8 cellular contexts compared by ENCODE assay signal in the genomic region with DNA sequence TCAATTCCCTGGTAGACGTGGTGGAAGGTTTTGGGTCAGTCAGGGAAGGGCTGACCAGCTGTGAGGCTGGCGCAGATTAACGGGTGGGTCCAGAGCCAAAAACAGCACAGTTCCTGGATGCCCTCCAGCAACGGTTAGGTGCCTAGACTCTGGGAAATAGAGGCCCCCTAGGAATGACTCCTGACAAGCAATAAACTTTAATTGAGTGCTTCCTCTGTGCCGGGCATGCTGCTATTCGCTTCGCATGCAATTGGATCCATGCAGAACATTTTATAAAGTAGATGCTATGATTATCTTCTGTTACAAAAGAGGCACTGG. TPM values are rescaled to one million over a fixed set of nuclear protein-coding genes. Genes with fewer than 3 reads are reported as not detected.
DNase-seq lines count a peak whose midpoint lies in the region; ATAC-seq and TF ChIP-seq lines count a peak whose summit lies in the region.

No MANE protein-coding gene starts in this region.

- H3K27ac ChIP-seq in HL-60 (replicated peaks): no peak overlapping the region
- peak overlapping the region in 11 of 12 donors; percentile 88 to 100 (median 95) for H3K27ac ChIP-seq in heart left ventricle

- H3K4me1 Mint-ChIP-seq in activated CD4-positive, alpha-beta memory T cell treated with anti-CD3 and anti-CD28 coated beads, Interleukin-2, amount 10 ng/mL, durations not matched to agents 7 days and 5 days: peaks cover 51% of the 10 kb centered on the region

- H3K36me3 ChIP-seq in heart left ventricle: peaks cover 0 to 33% (median 11%) of the 10 kb centered on the region in 9 donors

- no peaks in the 10 kb centered on the region for H3K9me3 Mint-ChIP-seq in activated CD4-positive, alpha-beta memory T cell treated with anti-CD3 and anti-CD28 coated beads, Interleukin-2, amount 10 ng/mL, durations not matched to agents 7 days and 5 days

- POLR2A ChIA-PET in activated CD4-positive, alpha-beta memory T cell treated with anti-CD3 and anti-CD28 coated beads, Interleukin-2, amount 10 ng/mL, durations not matched to agents 7 days and 5 days (lab: Charles Lee): no interaction called here

- H3K4me3 Mint-ChIP-seq in activated CD4-positive, alpha-beta memory T cell treated with anti-CD3 and anti-CD28 coated beads, Interleukin-2, amount 10 ng/mL, durations not matched to agents 7 days and 5 days: peak overlapping the region; percentile 76

- WGBS in heart left ventricle, 4 donors: 4 to 43% (median 22%) methylated on average over 7 of the region's 7 CpGs

- no peak overlapping the region for H3K27ac Mint-ChIP-seq in activated CD4-positive, alpha-beta memory T cell treated with anti-CD3 and anti-CD28 coated beads, Interleukin-2, amount 10 ng/mL, durations not matched to agents 7 days and 5 days

- CTCF ChIA-PET in activated CD4-positive, alpha-beta memory T cell treated with anti-CD3 and anti-CD28 coated beads, Interleukin-2, amount 10 ng/mL, durations not matched to agents 7 days and 5 days (lab: Charles Lee): no interaction called here

- peak in 3 of 4 donors; percentile 8 to 49 (median 21) for ATAC-seq in heart left ventricle
- ATAC-seq in HG03139 (IDR thresholded peaks at IDR 0.05; ENCODE audit: unreplicated experiment): no peak

- H3K4me3 ChIP-seq in AG10803 (ENCODE audit: low read length) (peak overlapping the region; percentile 64), HL-60 (replicated peaks; ENCODE audit: insufficient read depth, low read length) (peak overlapping the region; percentile 81), heart left ventricle (peak overlapping the region; percentile 45 to 92 (median 75))

- H3K9me3 ChIP-seq in heart left ventricle: peaks cover 0 to 6% (median 0%) of the 10 kb centered on the region in 12 donors

- H3K36me3 Mint-ChIP-seq in activated CD4-positive, alpha-beta memory T cell treated with anti-CD3 and anti-CD28 coated beads, Interleukin-2, amount 10 ng/mL, durations not matched to agents 7 days and 5 days (ENCODE audit: low read depth): peaks cover 38% of the 10 kb centered on the region

- peak; percentile 70 for DNase-seq in AG10803 (ENCODE audit: low read depth)
- DNase-seq in HL-60 (ENCODE audit: low read depth in 1 of 2, low spot score in 1 of 2): no peak
- no peak for DNase-seq in activated CD4-positive, alpha-beta memory T cell treated with anti-CD3 and anti-CD28 coated beads, Interleukin-2, amount 10 ng/mL, durations not matched to agents 7 days and 5 days
- DNase-seq in heart left ventricle: peak; percentile 47 to 62 (median 52)
- peak; percentile 46 for DNase-seq in renal cortical epithelial cell (ENCODE audit: low read depth)
- no peak for DNase-seq in kidney glomerular epithelial cell (lab: John Stamatoyannopoulos, UW)
- DNase-seq in germinal center (ENCODE audit: low spot score): no peak

- peaks cover 0 to 34% (median 18%) of the 10 kb centered on the region in 12 donors for H3K4me1 ChIP-seq in heart left ventricle

- H3K27me3 ChIP-seq in HL-60 (ENCODE audit: insufficient read depth, poor library complexity, severe bottlenecking) (no peaks in the 10 kb centered on the region), heart left ventricle (no peaks in the 10 kb centered on the region)

- no peak for TF ChIP-seq POLR2A in heart left ventricle (IDR thresholded peaks at IDR 0.05)

- no peaks in the 10 kb centered on the region for H3K27me3 Mint-ChIP-seq in activated CD4-positive, alpha-beta memory T cell treated with anti-CD3 and anti-CD28 coated beads, Interleukin-2, amount 10 ng/mL, durations not matched to agents 7 days and 5 days

- intact Hi-C loops in heart left ventricle (cut with DNase I): loop anchor here in 1 of 10 donors (5.0 kb wide), 1 partner anchor 77 kb away; a partner anchor contains a TSS

- TF ChIP-seq CTCF in AG10803 (conservative IDR thresholded peaks at IDR 0.05; ENCODE audit: low read length) (no peak), HL-60 (IDR thresholded peaks at IDR 0.05; ENCODE audit: insufficient read depth, low read length) (no peak), heart left ventricle (IDR thresholded peaks at IDR 0.05) (no peak)

RNA-seq across cellular contexts. Expression of a gene that starts 0.7 kb away (rescaled TPM):
- 1 to 10 TPM; 4.7 to 4.8 TPM for total RNA-seq in activated CD4-positive, alpha-beta memory T cell treated with anti-CD3 and anti-CD28 coated beads, Interleukin-2, amount 10 ng/mL, durations not matched to agents 7 days and 5 days
- total RNA-seq in heart left ventricle (1 to 10 TPM; 4.4 to 7.4 (median 5.1) TPM), renal cortical epithelial cell (5.2 and 6.8 TPM in 2 replicates)
- polyA plus RNA-seq in heart left ventricle: 1 to 10 TPM; 2.1 to 3.7 TPM

RNA-seq across cellular contexts. Expression of a gene that starts 1.4 kb away (rescaled TPM):
- 10 to 100 TPM; 11.8 to 11.9 TPM for total RNA-seq in activated CD4-positive, alpha-beta memory T cell treated with anti-CD3 and anti-CD28 coated beads, Interleukin-2, amount 10 ng/mL, durations not matched to agents 7 days and 5 days
- total RNA-seq in heart left ventricle: 1 to 10 TPM; 2.8 to 6.1 (median 3.2) TPM
- 1 to 10 TPM; 3.2 to 4.0 TPM for polyA plus RNA-seq in heart left ventricle
- 6.4 and 10.7 TPM in 2 replicates for total RNA-seq in renal cortical epithelial cell

RNA-seq across cellular contexts. Expression of a gene that starts 36.0 kb away (rescaled TPM):
- not detected for total RNA-seq in activated CD4-positive, alpha-beta memory T cell treated with anti-CD3 and anti-CD28 coated beads, Interleukin-2, amount 10 ng/mL, durations not matched to agents 7 days and 5 days
- not detected for total RNA-seq in heart left ventricle
- not detected for polyA plus RNA-seq in heart left ventricle
- total RNA-seq in renal cortical epithelial cell: not detected in 2 replicates

Comparison
In these comparisons a context has a peak if more than half of its experiments do, and no peak if none do; other contexts are left out.
1. DNase-seq: peak in AG10803 (single experiment), heart left ventricle (5 of 5) and renal cortical epithelial cell (single experiment); none in HL-60 (0 of 2), activated CD4-positive, alpha-beta memory T cell treated with anti-CD3 and anti-CD28 coated beads, Interleukin-2, amount 10 ng/mL, durations not matched to agents 7 days and 5 days (single experiment), kidney glomerular epithelial cell (single experiment) and germinal center (single experiment).
2. Peak in every context shown above with its lines, with median percentiles within 50 percentile points of each other: H3K4me3 ChIP-seq.